In the genomic region with DNA sequence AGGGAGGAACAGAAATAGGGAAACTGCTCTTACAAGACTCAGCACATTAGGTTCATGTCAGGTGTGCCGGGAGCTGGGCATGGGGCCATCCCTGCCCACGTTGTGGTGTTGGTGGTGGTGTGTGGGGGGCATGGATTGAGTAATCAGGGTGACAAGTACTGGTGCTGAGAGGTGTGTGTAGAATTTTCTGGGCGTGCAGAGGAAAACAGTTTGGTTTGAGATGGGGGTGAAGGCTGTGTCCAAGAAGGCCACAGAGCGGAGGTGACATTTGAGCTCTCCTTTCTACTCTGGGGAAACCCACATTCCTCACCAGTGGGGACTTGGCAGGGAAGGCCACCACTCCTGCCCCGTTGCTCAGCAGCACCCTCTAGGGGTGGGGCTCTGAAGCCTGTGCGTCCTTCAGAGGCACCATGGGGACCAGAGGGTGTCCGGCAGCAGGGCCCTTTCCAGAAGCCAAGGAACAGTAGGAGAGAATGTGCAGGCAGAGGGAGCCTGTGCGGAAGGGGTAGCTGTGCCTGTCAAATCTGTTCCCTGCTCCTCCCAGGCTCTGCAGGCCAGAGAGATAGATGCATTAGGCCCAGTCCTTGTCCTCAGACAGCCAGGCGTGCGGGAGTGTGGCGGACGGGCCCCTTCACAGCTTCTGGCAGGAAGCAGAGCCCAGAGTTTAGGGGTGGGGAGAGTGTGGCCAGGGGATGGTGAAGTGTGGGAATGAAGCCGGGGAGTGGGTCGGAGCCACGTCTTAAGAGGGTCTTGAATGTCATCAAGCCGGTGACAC, we compare ENCODE assay signal across 1 cellular context.
TF ChIP-seq lines count a peak whose summit lies in the region.

No MANE protein-coding gene starts in this region.

TF ChIP-seq in HepG2, 621 proteins besides CTCF, POLR2A, EP300 and RAD21 (continued from another document):
- 0 out of 2 replicates have a peak, but pooled peaks have one; percentile 0 for TF ChIP-seq ARNTL (CRISPR knock-in tag; IDR thresholded peaks at IDR 0.05)
- no peak for TF ChIP-seq ZNF761 (CRISPR knock-in tag; conservative IDR thresholded peaks at IDR 0.05)
- TF ChIP-seq IKZF1 (IDR thresholded peaks at IDR 0.05): no peak
- no peak for TF ChIP-seq ASH2L (IDR thresholded peaks at IDR 0.05; ENCODE audit: insufficient read length, low read depth, low read length)
- TF ChIP-seq ADNP (CRISPR knock-in tag; IDR thresholded peaks at IDR 0.05): peak; percentile 69; the same call in 1 of the 2 replicates
- TF ChIP-seq, protein P1, sequence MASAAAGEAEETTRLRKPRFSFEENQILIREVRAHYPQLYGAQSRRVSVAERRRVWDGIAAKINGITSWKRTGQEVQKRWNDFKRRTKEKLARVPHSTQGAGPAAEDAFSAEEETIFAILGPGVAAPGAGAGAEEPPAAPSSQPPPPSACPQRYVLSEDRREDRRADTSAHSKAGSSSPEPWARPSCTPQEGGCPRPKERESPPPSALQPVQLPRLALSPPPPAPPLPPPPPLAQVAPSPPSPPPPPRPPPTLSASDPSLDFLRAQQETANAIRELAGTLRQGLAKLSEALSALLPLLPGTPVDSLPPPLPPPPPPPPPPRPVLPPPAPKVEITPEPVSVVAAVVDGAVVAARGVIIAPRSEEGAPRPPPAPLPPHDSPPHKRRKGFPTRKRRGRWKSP (CRISPR knock-in tag; IDR thresholded peaks at IDR 0.05): no peak
- TF ChIP-seq IKZF4 (CRISPR knock-in tag; IDR thresholded peaks at IDR 0.05; ENCODE audit: borderline replicate concordance, low read depth, not compliant biosample characterization): no peak
- no peak for TF ChIP-seq NKX3-1 (CRISPR knock-in tag; IDR thresholded peaks at IDR 0.05)
- TF ChIP-seq ZNF367 (CRISPR knock-in tag; IDR thresholded peaks at IDR 0.05; ENCODE audit: borderline replicate concordance): no peak
- TF ChIP-seq NRL (CRISPR knock-in tag; IDR thresholded peaks at IDR 0.05; ENCODE audit: borderline replicate concordance): no peak
- peak; percentile 48; the same call in 1 of the 2 replicates for TF ChIP-seq ZBTB38 (CRISPR knock-in tag; IDR thresholded peaks at IDR 0.05)
- no peak for TF ChIP-seq NCOA5 (CRISPR knock-in tag; IDR thresholded peaks at IDR 0.05)
- no peak for TF ChIP-seq TGIF2 (CRISPR knock-in tag; IDR thresholded peaks at IDR 0.05)
- no peak for TF ChIP-seq ZNF720 (CRISPR knock-in tag; IDR thresholded peaks at IDR 0.05)
- 0 out of 2 replicates have a peak, but pooled peaks have one; percentile 9 for TF ChIP-seq REPIN1 (CRISPR knock-in tag; IDR thresholded peaks at IDR 0.05; ENCODE audit: borderline replicate concordance, low read depth)
- peak; percentile 15; the same call in 1 of the 2 replicates for TF ChIP-seq ZNF768 (CRISPR knock-in tag; IDR thresholded peaks at IDR 0.05)
- TF ChIP-seq, protein P2, sequence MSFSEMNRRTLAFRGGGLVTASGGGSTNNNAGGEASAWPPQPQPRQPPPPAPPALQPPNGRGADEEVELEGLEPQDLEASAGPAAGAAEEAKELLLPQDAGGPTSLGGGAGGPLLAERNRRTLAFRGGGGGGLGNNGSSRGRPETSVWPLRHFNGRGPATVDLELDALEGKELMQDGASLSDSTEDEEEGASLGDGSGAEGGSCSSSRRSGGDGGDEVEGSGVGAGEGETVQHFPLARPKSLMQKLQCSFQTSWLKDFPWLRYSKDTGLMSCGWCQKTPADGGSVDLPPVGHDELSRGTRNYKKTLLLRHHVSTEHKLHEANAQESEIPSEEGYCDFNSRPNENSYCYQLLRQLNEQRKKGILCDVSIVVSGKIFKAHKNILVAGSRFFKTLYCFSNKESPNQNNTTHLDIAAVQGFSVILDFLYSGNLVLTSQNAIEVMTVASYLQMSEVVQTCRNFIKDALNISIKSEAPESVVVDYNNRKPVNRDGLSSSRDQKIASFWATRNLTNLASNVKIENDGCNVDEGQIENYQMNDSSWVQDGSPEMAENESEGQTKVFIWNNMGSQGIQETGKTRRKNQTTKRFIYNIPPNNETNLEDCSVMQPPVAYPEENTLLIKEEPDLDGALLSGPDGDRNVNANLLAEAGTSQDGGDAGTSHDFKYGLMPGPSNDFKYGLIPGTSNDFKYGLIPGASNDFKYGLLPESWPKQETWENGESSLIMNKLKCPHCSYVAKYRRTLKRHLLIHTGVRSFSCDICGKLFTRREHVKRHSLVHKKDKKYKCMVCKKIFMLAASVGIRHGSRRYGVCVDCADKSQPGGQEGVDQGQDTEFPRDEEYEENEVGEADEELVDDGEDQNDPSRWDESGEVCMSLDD (CRISPR knock-in tag; IDR thresholded peaks at IDR 0.05; ENCODE audit: borderline replicate concordance): no peak
- TF ChIP-seq, protein P3, sequence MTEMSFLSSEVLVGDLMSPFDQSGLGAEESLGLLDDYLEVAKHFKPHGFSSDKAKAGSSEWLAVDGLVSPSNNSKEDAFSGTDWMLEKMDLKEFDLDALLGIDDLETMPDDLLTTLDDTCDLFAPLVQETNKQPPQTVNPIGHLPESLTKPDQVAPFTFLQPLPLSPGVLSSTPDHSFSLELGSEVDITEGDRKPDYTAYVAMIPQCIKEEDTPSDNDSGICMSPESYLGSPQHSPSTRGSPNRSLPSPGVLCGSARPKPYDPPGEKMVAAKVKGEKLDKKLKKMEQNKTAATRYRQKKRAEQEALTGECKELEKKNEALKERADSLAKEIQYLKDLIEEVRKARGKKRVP (CRISPR knock-in tag; IDR thresholded peaks at IDR 0.05): no peak
- no peak for TF ChIP-seq BORCS8-MEF2B (CRISPR knock-in tag; IDR thresholded peaks at IDR 0.05)
- TF ChIP-seq, protein P4, sequence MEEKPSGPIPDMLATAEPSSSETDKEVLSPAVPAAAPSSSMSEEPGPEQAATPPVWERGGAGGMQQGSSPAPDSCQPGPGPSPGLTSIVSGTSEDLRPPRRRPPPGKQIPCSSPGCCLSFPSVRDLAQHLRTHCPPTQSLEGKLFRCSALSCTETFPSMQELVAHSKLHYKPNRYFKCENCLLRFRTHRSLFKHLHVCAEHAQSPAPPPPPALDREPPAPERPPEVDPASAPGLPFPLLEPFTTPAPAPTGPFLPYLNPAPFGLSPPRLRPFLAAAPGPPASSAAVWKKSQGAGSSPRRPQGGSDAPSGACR (CRISPR knock-in tag; IDR thresholded peaks at IDR 0.05): no peak
- no peak for TF ChIP-seq HES4 (CRISPR knock-in tag; IDR thresholded peaks at IDR 0.05; ENCODE audit: borderline replicate concordance)
- TF ChIP-seq CREM (IDR thresholded peaks at IDR 0.05): no peak
- no peak for TF ChIP-seq CREM (CRISPR knock-in tag; IDR thresholded peaks at IDR 0.05)
- TF ChIP-seq, protein P5, sequence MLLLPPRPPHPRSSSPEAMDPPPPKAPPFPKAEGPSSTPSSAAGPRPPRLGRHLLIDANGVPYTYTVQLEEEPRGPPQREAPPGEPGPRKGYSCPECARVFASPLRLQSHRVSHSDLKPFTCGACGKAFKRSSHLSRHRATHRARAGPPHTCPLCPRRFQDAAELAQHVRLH (CRISPR knock-in tag; IDR thresholded peaks at IDR 0.05; ENCODE audit: borderline replicate concordance, low read depth): no peak
- TF ChIP-seq, protein P6, sequence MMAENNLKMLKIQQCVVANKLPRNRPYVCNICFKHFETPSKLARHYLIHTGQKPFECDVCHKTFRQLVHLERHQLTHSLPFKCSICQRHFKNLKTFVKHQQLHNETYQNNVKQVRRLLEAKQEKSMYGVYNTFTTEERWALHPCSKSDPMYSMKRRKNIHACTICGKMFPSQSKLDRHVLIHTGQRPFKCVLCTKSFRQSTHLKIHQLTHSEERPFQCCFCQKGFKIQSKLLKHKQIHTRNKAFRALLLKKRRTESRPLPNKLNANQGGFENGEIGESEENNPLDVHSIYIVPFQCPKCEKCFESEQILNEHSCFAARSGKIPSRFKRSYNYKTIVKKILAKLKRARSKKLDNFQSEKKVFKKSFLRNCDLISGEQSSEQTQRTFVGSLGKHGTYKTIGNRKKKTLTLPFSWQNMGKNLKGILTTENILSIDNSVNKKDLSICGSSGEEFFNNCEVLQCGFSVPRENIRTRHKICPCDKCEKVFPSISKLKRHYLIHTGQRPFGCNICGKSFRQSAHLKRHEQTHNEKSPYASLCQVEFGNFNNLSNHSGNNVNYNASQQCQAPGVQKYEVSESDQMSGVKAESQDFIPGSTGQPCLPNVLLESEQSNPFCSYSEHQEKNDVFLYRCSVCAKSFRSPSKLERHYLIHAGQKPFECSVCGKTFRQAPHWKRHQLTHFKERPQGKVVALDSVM (CRISPR knock-in tag; IDR thresholded peaks at IDR 0.05): 0 out of 2 replicates have a peak, but pooled peaks have one; percentile 20
- no peak for TF ChIP-seq YEATS2 (CRISPR knock-in tag; IDR thresholded peaks at IDR 0.05; ENCODE audit: borderline replicate concordance)
- peak; percentile 38 for TF ChIP-seq STAG1 (CRISPR knock-in tag; IDR thresholded peaks at IDR 0.05)
- no peak for TF ChIP-seq ZNF616 (CRISPR knock-in tag; IDR thresholded peaks at IDR 0.05; ENCODE audit: low read depth)
- TF ChIP-seq ZMYM2 (CRISPR knock-in tag; IDR thresholded peaks at IDR 0.05): peak; percentile 94
- TF ChIP-seq KLF16 (CRISPR knock-in tag; IDR thresholded peaks at IDR 0.05): no peak
- 0 out of 2 replicates have a peak, but pooled peaks have one; percentile 49 for TF ChIP-seq NFIB (CRISPR knock-in tag; IDR thresholded peaks at IDR 0.05; ENCODE audit: borderline replicate concordance)
- no peak for TF ChIP-seq HOXD1 (CRISPR knock-in tag; IDR thresholded peaks at IDR 0.05)
- no peak for TF ChIP-seq SMC3 (IDR thresholded peaks at IDR 0.05; ENCODE audit: low read length)
- TF ChIP-seq ZNF546 (CRISPR knock-in tag; conservative IDR thresholded peaks at IDR 0.05): no peak
- TF ChIP-seq HNRNPUL1 (IDR thresholded peaks at IDR 0.05; ENCODE audit: low read depth, low read length): no peak
- TF ChIP-seq ZFP36L2 (CRISPR knock-in tag; IDR thresholded peaks at IDR 0.05): no peak
- TF ChIP-seq, protein P7, sequence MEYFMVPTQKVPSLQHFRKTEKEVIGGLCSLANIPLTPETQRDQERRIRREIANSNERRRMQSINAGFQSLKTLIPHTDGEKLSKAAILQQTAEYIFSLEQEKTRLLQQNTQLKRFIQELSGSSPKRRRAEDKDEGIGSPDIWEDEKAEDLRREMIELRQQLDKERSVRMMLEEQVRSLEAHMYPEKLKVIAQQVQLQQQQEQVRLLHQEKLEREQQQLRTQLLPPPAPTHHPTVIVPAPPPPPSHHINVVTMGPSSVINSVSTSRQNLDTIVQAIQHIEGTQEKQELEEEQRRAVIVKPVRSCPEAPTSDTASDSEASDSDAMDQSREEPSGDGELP (IDR thresholded peaks at IDR 0.05; ENCODE audit: borderline replicate concordance, low read depth): no peak
- no peak for TF ChIP-seq ZNF703 (CRISPR knock-in tag; IDR thresholded peaks at IDR 0.05; ENCODE audit: borderline replicate concordance)
- TF ChIP-seq, protein P8, sequence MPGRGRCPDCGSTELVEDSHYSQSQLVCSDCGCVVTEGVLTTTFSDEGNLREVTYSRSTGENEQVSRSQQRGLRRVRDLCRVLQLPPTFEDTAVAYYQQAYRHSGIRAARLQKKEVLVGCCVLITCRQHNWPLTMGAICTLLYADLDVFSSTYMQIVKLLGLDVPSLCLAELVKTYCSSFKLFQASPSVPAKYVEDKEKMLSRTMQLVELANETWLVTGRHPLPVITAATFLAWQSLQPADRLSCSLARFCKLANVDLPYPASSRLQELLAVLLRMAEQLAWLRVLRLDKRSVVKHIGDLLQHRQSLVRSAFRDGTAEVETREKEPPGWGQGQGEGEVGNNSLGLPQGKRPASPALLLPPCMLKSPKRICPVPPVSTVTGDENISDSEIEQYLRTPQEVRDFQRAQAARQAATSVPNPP (CRISPR knock-in tag; IDR thresholded peaks at IDR 0.05): no peak
- no peak for TF ChIP-seq ZNF780A (CRISPR knock-in tag; IDR thresholded peaks at IDR 0.05)
- no peak for TF ChIP-seq ZNF737 (CRISPR knock-in tag; IDR thresholded peaks at IDR 0.05; ENCODE audit: borderline replicate concordance)
- TF ChIP-seq ZFYVE20 (CRISPR knock-in tag; IDR thresholded peaks at IDR 0.05; ENCODE audit: borderline replicate concordance, low read depth): no peak
- no peak for TF ChIP-seq FOXC1 (CRISPR knock-in tag; IDR thresholded peaks at IDR 0.05; ENCODE audit: borderline replicate concordance)
- TF ChIP-seq ZNF326 (CRISPR knock-in tag; IDR thresholded peaks at IDR 0.05; ENCODE audit: borderline replicate concordance): no peak
- TF ChIP-seq KAT2B (IDR thresholded peaks at IDR 0.05; ENCODE audit: borderline replicate concordance, low read depth, low read length): no peak
- no peak for TF ChIP-seq HHEX (CRISPR knock-in tag; IDR thresholded peaks at IDR 0.05)
- TF ChIP-seq NONO (IDR thresholded peaks at IDR 0.05): no peak
- TF ChIP-seq NONO (CRISPR knock-in tag; conservative IDR thresholded peaks at IDR 0.05): 0 out of 2 replicates have a peak, but pooled peaks have one; percentile 29
- TF ChIP-seq GTF3A (CRISPR knock-in tag; conservative IDR thresholded peaks at IDR 0.05): no peak
- 0 out of 2 replicates have a peak, but pooled peaks have one; percentile 52 for TF ChIP-seq WIZ (CRISPR knock-in tag; IDR thresholded peaks at IDR 0.05)
- TF ChIP-seq ZSCAN29 (CRISPR knock-in tag; conservative IDR thresholded peaks at IDR 0.05): no peak
- TF ChIP-seq ESRRA (CRISPR knock-in tag; IDR thresholded peaks at IDR 0.05; ENCODE audit: low read depth): no peak
- no peak for TF ChIP-seq REXO4 (CRISPR knock-in tag; IDR thresholded peaks at IDR 0.05; ENCODE audit: borderline replicate concordance)
